In the genomic region with DNA sequence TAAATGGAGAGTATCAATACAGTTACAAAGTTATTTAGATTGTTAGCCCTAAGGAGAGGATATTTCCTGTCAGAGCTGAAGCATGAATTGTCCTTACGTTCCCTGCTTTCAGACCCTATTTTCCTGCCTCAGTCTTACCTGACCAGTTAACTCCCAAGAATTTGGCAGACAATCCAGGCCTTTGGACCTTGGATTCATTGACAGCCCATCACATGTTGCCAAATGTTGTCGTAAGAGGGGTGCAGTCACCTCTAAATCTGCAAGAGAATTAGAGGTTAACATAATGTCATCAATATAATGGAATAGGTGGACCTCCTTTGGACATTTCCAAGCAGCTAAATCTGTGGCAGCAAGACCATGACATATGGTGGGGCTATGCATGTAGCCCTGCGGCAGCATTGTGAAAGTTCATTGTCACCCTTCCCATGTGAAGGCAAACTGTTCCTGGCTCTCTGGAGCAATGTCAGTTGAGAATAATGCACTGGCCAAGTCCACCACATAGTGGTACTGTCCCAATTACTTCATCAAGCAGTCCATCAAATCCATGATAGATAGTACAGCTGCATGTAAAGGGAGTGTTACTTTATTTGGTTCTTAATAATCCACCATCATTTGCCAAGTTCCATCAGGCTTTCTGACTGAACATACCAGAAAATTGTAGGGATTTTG, we compare ENCODE assay signal across 31 cellular contexts.
DNase-seq lines count a peak whose midpoint lies in the region; ATAC-seq, FAIRE-seq and TF ChIP-seq lines count a peak whose summit lies in the region.
"Had no signal": no experiment of that assay in that cellular context is flagged by ENCODE, and none has a peak within 500 bp of the region (broad histone marks: within the 10 kb centered on the region; RNA-seq: fewer than 3 reads in every experiment).

No MANE protein-coding gene starts in this region.

- no peak overlapping the region for H3K4me3 ChIP-seq in liver (ENCODE audit: low read depth in 1 of 3, low read length in 3 of 3)
- H3K4me3 ChIP-seq in HepG2 (replicated peaks in 1 of 3; ENCODE audit: insufficient read depth in 1 of 3, low read depth in 2 of 3, low read length in 3 of 3), result no peak overlapping the region
- H3K4me3 ChIP-seq: A549; BLaER1; BLaER1 treated with 17β-estradiol and CSF1 and Interleukin-3, amounts not matched to agents 10 nM and 100 nM had no signal

- ATAC-seq in HepG2 (no peak), left lobe of liver (peak; percentile 74)
- no peak for ATAC-seq in stimulated activated naive CD8-positive, alpha-beta T cell treated with anti-CD3 and anti-CD28 coated beads, Interleukin-15, Interleukin-2, amounts not matched to agents 100 U/mL and 50 U/mL, for 24 hours
- ATAC-seq: A549; CD8-positive, alpha-beta T cell had no signal

- H3K27ac ChIP-seq in liver (ENCODE audit: low read depth in 1 of 2, low read length in 2 of 2), result no peak overlapping the region
- no peak overlapping the region for H3K27ac ChIP-seq in HepG2 (ENCODE audit: extremely low read length, insufficient read depth, low read length)
- H3K27ac ChIP-seq: 22Rv1; A549; BLaER1; BLaER1 treated with 17β-estradiol and CSF1 and Interleukin-3, amounts not matched to agents 10 nM and 100 nM; C4-2B had no signal

- H3K27me3 ChIP-seq in liver (ENCODE audit: control insufficient read depth in 4 of 4, insufficient read depth in 4 of 4, low read length in 3 of 4) (peaks cover 0 to 4% (median 0%) of the 10 kb centered on the region in 4 donors), HepG2 (ENCODE audit: control insufficient read depth in 1 of 2, insufficient read depth in 2 of 2, low read length in 2 of 2) (no peaks in the 10 kb centered on the region)
- H3K27me3 ChIP-seq: BE2C had no signal

- TF ChIP-seq POLR2A in HepG2 (IDR thresholded peaks at IDR 0.05; ENCODE audit: insufficient read depth in 1 of 2, low read depth in 2 of 2, low read length in 2 of 2), result no peak

- WGBS in liver, result 57% methylated on average over 3 of the region's 3 CpGs
- WGBS in HepG2 (ENCODE audit: low lambda C conversion rate), result 0% methylated on average over 1 of the region's 3 CpGs

- DNase-seq in HepG2 (ENCODE audit: low spot score) (no peak), D721Med (ENCODE audit: insufficient read length, low spot score) (no peak), left lobe of liver (ENCODE audit: low spot score) (no peak), hippocampal formation (lab: John Stamatoyannopoulos, UW) (no peak)
- DNase-seq in stimulated activated naive CD8-positive, alpha-beta T cell treated with anti-CD3 and anti-CD28 coated beads, Interleukin-15, Interleukin-2, amounts not matched to agents 100 U/mL and 50 U/mL, for 24 hours, result no peak
- DNase-seq: 8988T; ACHN; AML-193; BE2C; C1 segment of cervical spinal cord; Caco-2; Calu3; CD4-positive, alpha-beta memory T cell; CD4-positive, alpha-beta T cell; CD4-positive, CD25-positive, alpha-beta regulatory T cell; CD8-positive, alpha-beta memory T cell; CD8-positive, alpha-beta T cell; COR-L47; DMS 273 treated with DMSO at 0.1 percent for 48 hours; DMS153; DMS79; DMS79 treated with DMSO at 0.1 percent for 48 hours; DND-41; EL had no signal

- TF ChIP-seq RAD21 in liver (IDR thresholded peaks at IDR 0.05) (no peak), HepG2 (CRISPR knock-in tag; IDR thresholded peaks at IDR 0.05) (no peak)

- CTCF ChIA-PET in HepG2 (lab: Yijun Ruan, JAX; ENCODE audit: low intra/inter-chr PET ratio, low total read pairs), result no interaction called here

- peaks cover 0 to 4% (median 0%) of the 10 kb centered on the region in 4 donors for H3K4me1 ChIP-seq in liver (ENCODE audit: control insufficient read depth in 4 of 4, insufficient read depth in 4 of 4, low read length in 3 of 4)
- no peaks in the 10 kb centered on the region for H3K4me1 ChIP-seq in HepG2 (ENCODE audit: insufficient read depth, low read length)
- H3K4me1 ChIP-seq: A549; BE2C; BLaER1; BLaER1 treated with 17β-estradiol and CSF1 and Interleukin-3, amounts not matched to agents 10 nM and 100 nM; Caco-2 had no signal

- no peak overlapping the region for H3K4me2 ChIP-seq in HepG2 (ENCODE audit: low read depth, low read length)
- H3K4me2 ChIP-seq: A549; BLaER1; BLaER1 treated with 17β-estradiol and CSF1 and Interleukin-3, amounts not matched to agents 10 nM and 100 nM had no signal

- POLR2A ChIA-PET in HepG2 (lab: Yijun Ruan, JAX), result no interaction called here

- no peaks in the 10 kb centered on the region for H4K20me1 ChIP-seq in HepG2 (ENCODE audit: insufficient read depth, low read length)
- H4K20me1 ChIP-seq: BLaER1 had no signal

- H3K9ac ChIP-seq in liver (ENCODE audit: low read depth in 1 of 2, low read length in 2 of 2), result no peak overlapping the region
- no peak overlapping the region for H3K9ac ChIP-seq in HepG2 (ENCODE audit: insufficient read depth, low read depth, low read length)
- H3K9ac ChIP-seq: BLaER1; BLaER1 treated with 17β-estradiol and CSF1 and Interleukin-3, amounts not matched to agents 10 nM and 100 nM had no signal

- H3K36me3 ChIP-seq in liver (ENCODE audit: control insufficient read depth in 4 of 4, insufficient read depth in 3 of 4, low read depth in 1 of 4, low read length in 3 of 4), result no peaks in the 10 kb centered on the region
- no peaks in the 10 kb centered on the region for H3K36me3 ChIP-seq in HepG2 (replicated peaks in 1 of 2; ENCODE audit: control insufficient read depth in 1 of 2, insufficient read depth in 2 of 2, low read length in 2 of 2)
- H3K36me3 ChIP-seq: BE2C; BLaER1; BLaER1 treated with 17β-estradiol and CSF1 and Interleukin-3, amounts not matched to agents 10 nM and 100 nM had no signal

- TF ChIP-seq EP300 in HepG2 (IDR thresholded peaks at IDR 0.05; ENCODE audit: low read depth in 2 of 2, low read length in 2 of 2), result no peak
- no peak for TF ChIP-seq EP300 in HepG2 (CRISPR knock-in tag; IDR thresholded peaks at IDR 0.05; ENCODE audit: borderline replicate concordance)

- no peaks in the 10 kb centered on the region for H3K79me2 ChIP-seq in HepG2 (ENCODE audit: insufficient read depth, low read length)

- intact Hi-C loops in HepG2 (cut with micrococcal nuclease; ENCODE audit: unreplicated experiment), result no loop called here

- H3K9me3 ChIP-seq in liver (ENCODE audit: control insufficient read depth in 4 of 4, low read length in 3 of 4), result no peaks in the 10 kb centered on the region
- peaks cover 30% of the 10 kb centered on the region for H3K9me3 ChIP-seq in HepG2 (ENCODE audit: low read length)
- H3K9me3 ChIP-seq: A549, BE2C, BLaER1, Caco-2 had no signal

- TF ChIP-seq CTCF in liver (IDR thresholded peaks at IDR 0.05; ENCODE audit: low read depth, low read length, missing input control), result no peak
- no peak for TF ChIP-seq CTCF in HepG2 (CRISPR knock-in tag; IDR thresholded peaks at IDR 0.05)
- no peak for TF ChIP-seq CTCF in D721Med (IDR thresholded peaks at IDR 0.05; ENCODE audit: insufficient read depth, missing control alignments)

- FAIRE-seq in HepG2 (lab: Jason Lieb, UNC), result no peak
- FAIRE-seq in D721Med (lab: Jason Lieb, UNC), result peak; percentile 25
- FAIRE-seq: A204.1, A549 had no signal

- BruUV-seq in HepG2 (replicated peaks; lab: Mats Ljungman, UMichigan), result no TSS peak

- H2AFZ ChIP-seq in HepG2 (ENCODE audit: low read length), result no peak overlapping the region

- in situ Hi-C loops in HepG2 (cut with HindIII; ENCODE audit: extremely low pct_ligation_motif_present, low pct_unique_long_range_greater_than_20kb), result no loop called here

TF ChIP-seq in liver, 16 proteins besides CTCF, POLR2A, EP300 and RAD21:
- TF ChIP-seq HNF4A (conservative IDR thresholded peaks at IDR 0.05), result peak; percentile 23 to 35
- TF ChIP-seq, protein P1, sequence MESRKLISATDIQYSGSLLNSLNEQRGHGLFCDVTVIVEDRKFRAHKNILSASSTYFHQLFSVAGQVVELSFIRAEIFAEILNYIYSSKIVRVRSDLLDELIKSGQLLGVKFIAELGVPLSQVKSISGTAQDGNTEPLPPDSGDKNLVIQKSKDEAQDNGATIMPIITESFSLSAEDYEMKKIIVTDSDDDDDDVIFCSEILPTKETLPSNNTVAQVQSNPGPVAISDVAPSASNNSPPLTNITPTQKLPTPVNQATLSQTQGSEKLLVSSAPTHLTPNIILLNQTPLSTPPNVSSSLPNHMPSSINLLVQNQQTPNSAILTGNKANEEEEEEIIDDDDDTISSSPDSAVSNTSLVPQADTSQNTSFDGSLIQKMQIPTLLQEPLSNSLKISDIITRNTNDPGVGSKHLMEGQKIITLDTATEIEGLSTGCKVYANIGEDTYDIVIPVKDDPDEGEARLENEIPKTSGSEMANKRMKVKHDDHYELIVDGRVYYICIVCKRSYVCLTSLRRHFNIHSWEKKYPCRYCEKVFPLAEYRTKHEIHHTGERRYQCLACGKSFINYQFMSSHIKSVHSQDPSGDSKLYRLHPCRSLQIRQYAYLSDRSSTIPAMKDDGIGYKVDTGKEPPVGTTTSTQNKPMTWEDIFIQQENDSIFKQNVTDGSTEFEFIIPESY (IDR thresholded peaks at IDR 0.05), result no peak

TF ChIP-seq in HepG2, 621 proteins besides CTCF, POLR2A, EP300 and RAD21 (continues in another document):
- TF ChIP-seq KLF15 (CRISPR knock-in tag; IDR thresholded peaks at IDR 0.05; ENCODE audit: borderline replicate concordance) (no peak), THYN1 (CRISPR knock-in tag; IDR thresholded peaks at IDR 0.05; ENCODE audit: borderline replicate concordance, low read depth) (no peak), NFATC3 (CRISPR knock-in tag; IDR thresholded peaks at IDR 0.05) (no peak), ZHX1 (CRISPR knock-in tag; IDR thresholded peaks at IDR 0.05; ENCODE audit: low read depth) (no peak), CREBL2 (CRISPR knock-in tag; IDR thresholded peaks at IDR 0.05; ENCODE audit: borderline replicate concordance) (no peak), U2AF2 (IDR thresholded peaks at IDR 0.05; ENCODE audit: low read depth, low read length) (no peak)
